1 cellular context compared by ENCODE assay signal in the genomic region with DNA sequence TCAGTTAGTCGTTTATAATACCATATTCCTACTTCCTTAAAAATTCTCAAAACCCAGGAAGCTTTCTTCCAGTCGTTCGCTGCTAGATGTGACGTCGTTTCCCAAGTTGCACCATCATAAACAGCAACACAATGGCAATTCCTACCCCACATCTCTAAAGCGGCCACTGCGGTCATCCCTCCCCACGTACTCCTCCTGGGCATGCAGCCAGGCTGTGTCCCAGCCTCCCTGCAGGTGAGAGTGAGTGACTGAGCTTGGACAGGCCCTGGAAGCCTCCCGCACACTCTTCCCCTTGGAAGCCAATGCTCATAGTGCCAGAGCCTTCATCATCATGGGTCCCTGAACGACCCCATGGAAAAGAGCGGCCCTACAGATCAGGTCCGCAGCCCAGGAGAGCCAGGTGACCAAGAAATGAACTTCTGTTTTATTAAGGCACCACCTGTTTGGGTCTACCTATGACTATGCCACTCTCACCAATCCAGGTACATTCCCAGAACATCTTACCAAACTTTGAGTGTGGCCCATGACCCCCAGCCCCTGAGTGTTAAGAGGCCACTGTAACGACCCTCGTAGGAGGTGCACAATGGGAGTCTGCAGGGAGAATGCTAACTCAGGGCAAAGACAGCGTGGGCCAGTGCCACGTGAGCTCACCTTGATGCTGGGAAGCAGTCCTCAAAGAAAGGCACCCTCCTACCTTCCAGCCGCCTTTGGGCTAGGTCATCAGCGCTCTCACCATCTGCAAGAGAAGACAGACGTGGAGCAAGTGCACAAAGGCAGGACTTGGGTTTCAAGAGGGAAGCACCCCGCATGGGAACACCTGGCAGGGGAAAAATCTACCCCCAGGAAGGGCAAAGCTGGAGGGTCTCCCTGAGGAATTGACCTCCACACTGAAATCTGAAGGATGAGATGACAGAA.
TF ChIP-seq lines count a peak whose summit lies in the region.

No MANE protein-coding gene starts in this region.

TF ChIP-seq in GM23338, 12 proteins besides CTCF, POLR2A, EP300 and RAD21:
- TF ChIP-seq POLR2AphosphoS5 (IDR thresholded peaks at IDR 0.05; ENCODE audit: low read depth) (no peak), EZH2phosphoT487 (IDR thresholded peaks at IDR 0.05; ENCODE audit: unreplicated experiment) (no peak), EZH2 (IDR thresholded peaks at IDR 0.05; ENCODE audit: low read depth, unreplicated experiment) (no peak), ZNF331 (CRISPR knock-in tag; IDR thresholded peaks at IDR 0.05; ENCODE audit: low read depth) (no peak), CREB1 (CRISPR knock-in tag; IDR thresholded peaks at IDR 0.05; ENCODE audit: low read depth) (no peak), JUNB (IDR thresholded peaks at IDR 0.05; ENCODE audit: unreplicated experiment) (no peak), STAT1 (IDR thresholded peaks at IDR 0.05; ENCODE audit: unreplicated experiment) (no peak)
- TF ChIP-seq, protein P1, sequence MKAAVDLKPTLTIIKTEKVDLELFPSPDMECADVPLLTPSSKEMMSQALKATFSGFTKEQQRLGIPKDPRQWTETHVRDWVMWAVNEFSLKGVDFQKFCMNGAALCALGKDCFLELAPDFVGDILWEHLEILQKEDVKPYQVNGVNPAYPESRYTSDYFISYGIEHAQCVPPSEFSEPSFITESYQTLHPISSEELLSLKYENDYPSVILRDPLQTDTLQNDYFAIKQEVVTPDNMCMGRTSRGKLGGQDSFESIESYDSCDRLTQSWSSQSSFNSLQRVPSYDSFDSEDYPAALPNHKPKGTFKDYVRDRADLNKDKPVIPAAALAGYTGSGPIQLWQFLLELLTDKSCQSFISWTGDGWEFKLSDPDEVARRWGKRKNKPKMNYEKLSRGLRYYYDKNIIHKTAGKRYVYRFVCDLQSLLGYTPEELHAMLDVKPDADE (IDR thresholded peaks at IDR 0.05) = no peak
